ENCODE assay signal across 19 cellular contexts in genomic region chr1:42315500-42315899, GRCh38.
"Had no signal": no experiment of that assay in that cellular context is flagged by ENCODE, and none has a peak within 500 bp of the region (broad histone marks: within the 10 kb centered on the region; RNA-seq: fewer than 3 reads in every experiment).

No MANE protein-coding gene starts in this region.

- H3K27ac ChIP-seq: foreskin keratinocyte, left ventricle myocardium inferior, suprapubic skin, VCaP had no signal

- H3K27me3 ChIP-seq: foreskin keratinocyte, suprapubic skin, tibial nerve had no signal

- H3K4me3 ChIP-seq: left ventricle myocardium inferior, suprapubic skin, tibial nerve had no signal

- H3K4me3 Mint-ChIP-seq: activated CD4-positive, alpha-beta memory T cell treated with anti-CD3 and anti-CD28 coated beads, Interleukin-2, amount 10 ng/mL, durations not matched to agents 7 days and 5 days; activated CD4-positive, alpha-beta T cell treated with anti-CD3 and anti-CD28 coated beads, Interleukin-2, amount 10 ng/mL, durations not matched to agents 24 days and 14 days; activated naive CD4-positive, alpha-beta T cell treated with anti-CD3 and anti-CD28 coated beads, Interleukin-2, amount 10 ng/mL, durations not matched to agents 7 days and 5 days; dendritic cell treated with granulocyte-macrophage colony-stimulating factor and Interleukin-4, amounts not matched to agents 40 ng/mL and 50 ng/mL, for 4 days; neural crest cell; stimulated activated naive CD8-positive, alpha-beta T cell treated with anti-CD3 and anti-CD28 coated beads, Interleukin-15, Interleukin-2, amounts not matched to agents 100 ng/mL and 50 ng/mL, for 24 hours; T-helper 2 cell treated with Interferon-gamma antibody and Interleukin-4, amounts not matched to agents 5 μg/mL and 100 μg/mL, for 36 hours had no signal

- DNase-seq: activated CD4-positive, alpha-beta memory T cell treated with anti-CD3 and anti-CD28 coated beads, Interleukin-2, amount 10 ng/mL, durations not matched to agents 7 days and 5 days; activated CD4-positive, alpha-beta T cell treated with anti-CD3 and anti-CD28 coated beads, Interleukin-2, amount 10 ng/mL, durations not matched to agents 24 days and 14 days; activated effector memory CD4-positive, alpha-beta T cell treated with anti-CD3 and anti-CD28 coated beads, Interleukin-2, amount 50 U/mL, for 16 hours; activated naive CD4-positive, alpha-beta T cell treated with anti-CD3 and anti-CD28 coated beads, Interleukin-2, amount 10 ng/mL, durations not matched to agents 7 days and 5 days; activated T-cell treated with anti-CD3 and anti-CD28 coated beads for 4 hours; effector CD4-positive, alpha-beta T cell; foreskin keratinocyte; kidney; left ventricle myocardium inferior; stimulated activated CD4-positive, alpha-beta T cell treated with anti-CD3 and anti-CD28 coated beads, Interleukin-12 subunit alpha, Interleukin-12 subunit beta, amount 100 ng/mL, for 4 hours had no signal

- H3K9me3 Mint-ChIP-seq: activated CD4-positive, alpha-beta memory T cell treated with anti-CD3 and anti-CD28 coated beads, Interleukin-2, amount 10 ng/mL, durations not matched to agents 7 days and 5 days; activated CD4-positive, alpha-beta T cell treated with anti-CD3 and anti-CD28 coated beads, Interleukin-2, amount 10 ng/mL, durations not matched to agents 24 days and 14 days; activated naive CD4-positive, alpha-beta T cell treated with anti-CD3 and anti-CD28 coated beads, Interleukin-2, amount 10 ng/mL, durations not matched to agents 7 days and 5 days; dendritic cell treated with granulocyte-macrophage colony-stimulating factor and Interleukin-4, amounts not matched to agents 40 ng/mL and 50 ng/mL, for 4 days; neural crest cell; stimulated activated naive CD8-positive, alpha-beta T cell treated with anti-CD3 and anti-CD28 coated beads, Interleukin-15, Interleukin-2, amounts not matched to agents 100 ng/mL and 50 ng/mL, for 24 hours; T-helper 2 cell treated with Interferon-gamma antibody and Interleukin-4, amounts not matched to agents 5 μg/mL and 100 μg/mL, for 36 hours had no signal

- FAIRE-seq: kidney, urothelium cell line had no signal

- H3K36me3 ChIP-seq: left ventricle myocardium inferior, suprapubic skin, tibial nerve had no signal

- ATAC-seq: activated CD4-positive, CD25-positive, alpha-beta regulatory T cell treated with anti-CD3 and anti-CD28 coated beads, Interleukin-2, amount 50 U/mL, for 24 hours; foreskin keratinocyte had no signal

- H3K27me3 Mint-ChIP-seq: activated CD4-positive, alpha-beta memory T cell treated with anti-CD3 and anti-CD28 coated beads, Interleukin-2, amount 10 ng/mL, durations not matched to agents 7 days and 5 days; activated CD4-positive, alpha-beta T cell treated with anti-CD3 and anti-CD28 coated beads, Interleukin-2, amount 10 ng/mL, durations not matched to agents 24 days and 14 days; activated naive CD4-positive, alpha-beta T cell treated with anti-CD3 and anti-CD28 coated beads, Interleukin-2, amount 10 ng/mL, durations not matched to agents 7 days and 5 days; dendritic cell treated with granulocyte-macrophage colony-stimulating factor and Interleukin-4, amounts not matched to agents 40 ng/mL and 50 ng/mL, for 4 days; stimulated activated naive CD8-positive, alpha-beta T cell treated with anti-CD3 and anti-CD28 coated beads, Interleukin-15, Interleukin-2, amounts not matched to agents 100 ng/mL and 50 ng/mL, for 24 hours had no signal

- H3K9me3 ChIP-seq: left ventricle myocardium inferior, suprapubic skin, tibial nerve had no signal

- H3K27ac Mint-ChIP-seq: activated CD4-positive, alpha-beta memory T cell treated with anti-CD3 and anti-CD28 coated beads, Interleukin-2, amount 10 ng/mL, durations not matched to agents 7 days and 5 days; activated CD4-positive, alpha-beta T cell treated with anti-CD3 and anti-CD28 coated beads, Interleukin-2, amount 10 ng/mL, durations not matched to agents 24 days and 14 days; activated naive CD4-positive, alpha-beta T cell treated with anti-CD3 and anti-CD28 coated beads, Interleukin-2, amount 10 ng/mL, durations not matched to agents 7 days and 5 days; dendritic cell treated with granulocyte-macrophage colony-stimulating factor and Interleukin-4, amounts not matched to agents 40 ng/mL and 50 ng/mL, for 4 days; stimulated activated naive CD8-positive, alpha-beta T cell treated with anti-CD3 and anti-CD28 coated beads, Interleukin-15, Interleukin-2, amounts not matched to agents 100 ng/mL and 50 ng/mL, for 24 hours; T-helper 2 cell treated with Interferon-gamma antibody and Interleukin-4, amounts not matched to agents 5 μg/mL and 100 μg/mL, for 36 hours had no signal
